12 cellular contexts compared by ENCODE assay signal in genomic region chr12:3336606-3337311, GRCh38.
A peak's percentile ranks its signal among the peaks of the same experiment; 100 is the strongest.
DNase-seq lines count a peak whose midpoint lies in the region; ATAC-seq, FAIRE-seq and TF ChIP-seq lines count a peak whose summit lies in the region.
"Had no signal": no experiment of that assay in that cellular context is flagged by ENCODE, and none has a peak within 500 bp of the region (broad histone marks: within the 10 kb centered on the region; RNA-seq: fewer than 3 reads in every experiment).

No MANE protein-coding gene starts in this region.

- no peak overlapping the region for H3K9ac ChIP-seq in astrocyte (ENCODE audit: low read length)

- H3K4me1 ChIP-seq in astrocyte (ENCODE audit: insufficient read depth, low read length): peaks cover 3% of the 10 kb centered on the region
- H3K4me1 ChIP-seq: upper lobe of left lung had no signal

- no peak for TF ChIP-seq CTCF in astrocyte (IDR thresholded peaks at IDR 0.05; ENCODE audit: insufficient read depth, low read depth, low read length)

- H3K9me3 ChIP-seq in astrocyte (ENCODE audit: insufficient read depth, low read depth, low read length) (no peaks in the 10 kb centered on the region), T-helper 17 cell (ENCODE audit: control insufficient read depth, low read length, poor library complexity, severe bottlenecking) (no peaks in the 10 kb centered on the region)
- H3K9me3 ChIP-seq: upper lobe of left lung had no signal

- H3K4me3 Mint-ChIP-seq in astrocyte (ENCODE audit: unreplicated experiment) (no peak overlapping the region), T-helper 17 cell (no peak overlapping the region)

- no peaks in the 10 kb centered on the region for H3K27me3 ChIP-seq in H7 (ENCODE audit: control insufficient read depth, insufficient read depth, low read length)
- H3K27me3 ChIP-seq in astrocyte (ENCODE audit: insufficient read depth, low read length): peaks cover 5% of the 10 kb centered on the region
- H3K27me3 ChIP-seq: upper lobe of left lung had no signal

- H3K4me3 ChIP-seq in H7 (ENCODE audit: insufficient read depth, low read depth, low read length): no peak overlapping the region
- no peak overlapping the region for H3K4me3 ChIP-seq in astrocyte (ENCODE audit: insufficient read depth, low read depth, low read length)
- H3K4me3 ChIP-seq: upper lobe of left lung had no signal

- peak overlapping the region; percentile 47 for H2AFZ ChIP-seq in astrocyte (ENCODE audit: low read depth, low read length)

- DNase-seq in H7 (peak; percentile 50), astrocyte (ENCODE audit: low read depth) (peak; percentile 49), left cardiac atrium (peak; percentile 43), pulmonary artery endothelial cell (ENCODE audit: low read depth, low spot score) (peak; percentile 10), T-helper 17 cell (no peak), A172 (ENCODE audit: low spot score) (no peak)
- DNase-seq in activated naive CD4-positive, alpha-beta T cell (lab: John Stamatoyannopoulos, UW): no peak
- DNase-seq: activated CD8-positive, alpha-beta memory T cell treated with anti-CD3 and anti-CD28 coated beads, Interleukin-2, amount 50 U/mL, for 4 hours; NCI-H2107; upper lobe of left lung had no signal

- H4K20me1 ChIP-seq in astrocyte (ENCODE audit: insufficient read depth, low read length): no peaks in the 10 kb centered on the region

- peak overlapping the region; percentile 57 for H3K4me2 ChIP-seq in astrocyte (ENCODE audit: low read length)

- H3K4me1 Mint-ChIP-seq in astrocyte (ENCODE audit: low read depth, unreplicated experiment) (no peaks in the 10 kb centered on the region), T-helper 17 cell (no peaks in the 10 kb centered on the region)

- H3K27me3 Mint-ChIP-seq in astrocyte (ENCODE audit: low read depth, unreplicated experiment) (peaks cover 45% of the 10 kb centered on the region), T-helper 17 cell (peaks cover 71% of the 10 kb centered on the region)

- H3K36me3 ChIP-seq in H7 (replicated peaks; ENCODE audit: control insufficient read depth, insufficient read depth, low read length) (no peaks in the 10 kb centered on the region), astrocyte (ENCODE audit: insufficient read depth, low read length) (no peaks in the 10 kb centered on the region)
- H3K36me3 ChIP-seq: upper lobe of left lung had no signal

- peaks cover 2% of the 10 kb centered on the region for H3K36me3 Mint-ChIP-seq in astrocyte (ENCODE audit: low read depth, unreplicated experiment)
- peaks cover 5% of the 10 kb centered on the region for H3K36me3 Mint-ChIP-seq in T-helper 17 cell (ENCODE audit: low read depth)

- no peaks in the 10 kb centered on the region for H3K79me2 ChIP-seq in astrocyte (ENCODE audit: insufficient read depth, low read length)

- peak; percentile 5 for FAIRE-seq in astrocyte (lab: Jason Lieb, UNC)

- H3K27ac Mint-ChIP-seq in astrocyte (ENCODE audit: unreplicated experiment) (no peak overlapping the region), T-helper 17 cell (no peak overlapping the region)

- intact Hi-C loops in left cardiac atrium (cut with DNase I): no loop called here

- ATAC-seq in left cardiac atrium (peak; percentile 26 to 32), T-helper 17 cell (no peak), GM18511 (IDR thresholded peaks at IDR 0.05; ENCODE audit: unreplicated experiment) (no peak)

- peaks cover 8% of the 10 kb centered on the region for H3K9me3 Mint-ChIP-seq in astrocyte (ENCODE audit: unreplicated experiment)

- no peak overlapping the region for H3K27ac ChIP-seq in astrocyte (ENCODE audit: low read depth, low read length)
- H3K27ac ChIP-seq: C4-2B, upper lobe of left lung had no signal

Comparison
In these comparisons a context has a peak if more than half of its experiments do, and no peak if none do; other contexts are left out.
1. DNase-seq: peak in H7 (single experiment), astrocyte (single experiment), left cardiac atrium (single experiment) and pulmonary artery endothelial cell (single experiment); none in T-helper 17 cell (0 of 3), A172 (single experiment) and activated naive CD4-positive, alpha-beta T cell (0 of 4).
2. ATAC-seq: peak in left cardiac atrium (2 of 2); none in T-helper 17 cell (single experiment) and GM18511 (single experiment).